12 cellular contexts compared by ENCODE assay signal in the genomic region with DNA sequence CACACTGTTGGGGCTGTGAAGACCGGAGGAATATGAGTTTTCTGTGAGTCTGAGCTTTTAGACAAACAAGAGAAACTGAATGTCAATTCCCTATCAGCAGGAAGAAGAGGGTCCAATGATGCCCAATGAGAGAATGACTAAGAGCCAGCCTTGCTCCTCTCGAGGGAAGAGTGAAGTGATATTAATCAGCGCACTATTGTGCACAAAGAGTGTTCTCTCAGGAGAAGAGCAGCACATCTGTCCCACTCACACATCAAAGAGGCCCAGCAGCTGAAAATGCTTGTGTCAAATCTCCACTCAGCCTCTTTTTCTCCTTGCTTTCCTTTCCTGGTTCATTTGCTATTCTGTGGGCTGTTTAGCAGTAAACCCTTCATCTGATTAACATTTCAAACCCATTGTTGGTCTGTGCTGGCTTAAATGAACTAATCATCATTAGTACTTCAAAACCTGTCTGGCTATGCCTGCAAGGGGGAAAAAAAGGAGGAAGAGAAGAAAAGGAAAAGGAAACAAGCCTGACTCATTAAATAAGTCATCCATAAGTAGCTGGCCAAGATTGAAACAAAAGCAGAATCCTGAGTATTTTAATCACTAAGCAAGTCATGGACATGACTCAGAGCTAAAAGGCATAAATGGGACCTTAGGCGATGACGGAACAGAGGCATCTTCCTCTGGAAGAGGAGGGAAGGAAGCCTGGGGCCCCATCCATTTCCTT.
DNase-seq lines count a peak whose midpoint lies in the region; ATAC-seq and TF ChIP-seq lines count a peak whose summit lies in the region.
"Had no signal": no experiment of that assay in that cellular context is flagged by ENCODE, and none has a peak within 500 bp of the region (broad histone marks: within the 10 kb centered on the region; RNA-seq: fewer than 3 reads in every experiment).

No MANE protein-coding gene starts in this region.

- CTCF ChIA-PET in CD4-positive, alpha-beta T cell (lab: Charles Lee), result no interaction called here

- no peak for ATAC-seq in CD4-positive, alpha-beta T cell (ENCODE audit: poor library complexity)

- DNase-seq in AG09309 (ENCODE audit: low read depth), result peak; percentile 32
- DNase-seq in HPDE6-E6E7 (ENCODE audit: extremely low spot score), result peak; percentile 47
- peak; percentile 86 for DNase-seq in kidney glomerular epithelial cell (lab: John Stamatoyannopoulos, UW)
- DNase-seq in activated naive CD4-positive, alpha-beta T cell treated with anti-CD3 and anti-CD28 coated beads, Interleukin-2, amount 50 U/mL, for 16 hours, result no peak
- DNase-seq in CD4-positive, alpha-beta T cell, result no peak
- DNase-seq in head of caudate nucleus, result no peak
- no peak for DNase-seq in GF-D8 (lab: John Stamatoyannopoulos, UW)
- DNase-seq: activated T-cell treated with anti-CD3 and anti-CD28 coated beads, Interleukin-2, amount 50 U/mL, for 48 hours; MV-4-11; stimulated activated CD4-positive, alpha-beta T cell treated with anti-CD3 and anti-CD28 coated beads, Interleukin-4, amount 100 ng/mL, for 1 hour had no signal

- no peak overlapping the region for H3K4me3 ChIP-seq in AG09309 (ENCODE audit: control insufficient read depth, low read depth, low read length)

- H3K27me3 Mint-ChIP-seq in brain, result peaks cover 4% of the 10 kb centered on the region
- H3K27me3 Mint-ChIP-seq in CD4-positive, alpha-beta T cell, result no peaks in the 10 kb centered on the region
- H3K27me3 Mint-ChIP-seq: central memory CD8-positive, alpha-beta T cell had no signal

- no peaks in the 10 kb centered on the region for H3K27me3 ChIP-seq in CD4-positive, alpha-beta T cell (ENCODE audit: control insufficient read depth, insufficient read depth, low read length)

- no peaks in the 10 kb centered on the region for H3K9me3 Mint-ChIP-seq in brain
- peaks cover 7% of the 10 kb centered on the region for H3K9me3 Mint-ChIP-seq in CD4-positive, alpha-beta T cell

- H3K9me3 ChIP-seq in CD4-positive, alpha-beta T cell (ENCODE audit: control insufficient read depth, low read length), result no peaks in the 10 kb centered on the region

- no peak for TF ChIP-seq CTCF in AG09309 (IDR thresholded peaks at IDR 0.05; ENCODE audit: control insufficient read depth, insufficient read depth, low read depth, low read length, missing control alignments)
- TF ChIP-seq CTCF in brain (conservative IDR thresholded peaks at IDR 0.05), result no peak
- TF ChIP-seq CTCF in CD4-positive, alpha-beta T cell (IDR thresholded peaks at IDR 0.05), result no peak

- no peak overlapping the region for H3K27ac ChIP-seq in CD4-positive, alpha-beta T cell (ENCODE audit: low read depth, low read length)

- H3K36me3 Mint-ChIP-seq in brain, result no peaks in the 10 kb centered on the region
- no peaks in the 10 kb centered on the region for H3K36me3 Mint-ChIP-seq in CD4-positive, alpha-beta T cell (ENCODE audit: low read depth)

- POLR2A ChIA-PET in CD4-positive, alpha-beta T cell (lab: Charles Lee), result no interaction called here

- peaks cover 36% of the 10 kb centered on the region for H3K4me1 Mint-ChIP-seq in brain
- no peaks in the 10 kb centered on the region for H3K4me1 Mint-ChIP-seq in CD4-positive, alpha-beta T cell (ENCODE audit: low read depth)
- H3K4me1 Mint-ChIP-seq: central memory CD8-positive, alpha-beta T cell had no signal

- peak overlapping the region in 3 of 5 experiments; percentile 47 to 63 (median 59) for H3K27ac Mint-ChIP-seq in brain
- H3K27ac Mint-ChIP-seq in CD4-positive, alpha-beta T cell, result no peak overlapping the region

- peak overlapping the region in 1 of 5 experiments; percentile 58 for H3K4me3 Mint-ChIP-seq in brain
- H3K4me3 Mint-ChIP-seq in CD4-positive, alpha-beta T cell, result no peak overlapping the region
- H3K4me3 Mint-ChIP-seq: central memory CD8-positive, alpha-beta T cell had no signal

- intact Hi-C loops in CD4-positive, alpha-beta T cell (cut with DNase I, micrococcal nuclease), result no loop called here
- intact Hi-C loops in head of caudate nucleus (cut with DNase I), result no loop called here

Comparison
In these comparisons a context has a peak if more than half of its experiments do, and no peak if none do; other contexts are left out.
1. DNase-seq: peak in AG09309 (single experiment), HPDE6-E6E7 (single experiment) and kidney glomerular epithelial cell (single experiment); none in activated naive CD4-positive, alpha-beta T cell treated with anti-CD3 and anti-CD28 coated beads, Interleukin-2, amount 50 U/mL, for 16 hours (single experiment), CD4-positive, alpha-beta T cell (0 of 10), head of caudate nucleus (0 of 42) and GF-D8 (single experiment).